10 cellular contexts compared by ENCODE assay signal in genomic region chr3:172317481-172317880, GRCh38.
DNase-seq lines count a peak whose midpoint lies in the region; ATAC-seq and TF ChIP-seq lines count a peak whose summit lies in the region.
"Had no signal": no experiment of that assay in that cellular context is flagged by ENCODE, and none has a peak within 500 bp of the region (broad histone marks: within the 10 kb centered on the region; RNA-seq: fewer than 3 reads in every experiment).

No MANE protein-coding gene starts in this region.

- H3K4me1 ChIP-seq in IMR-90 (ENCODE audit: control insufficient read depth, insufficient read depth, low read length) (peaks cover 37% of the 10 kb centered on the region), mesodermal cell (ENCODE audit: control insufficient read depth, insufficient read depth, low read length, poor library complexity, severe bottlenecking) (peaks cover 74% of the 10 kb centered on the region), subcutaneous abdominal adipose tissue (ENCODE audit: control insufficient read depth in 5 of 5, insufficient read depth in 5 of 5, low read length in 5 of 5) (peaks cover 21 to 56% (median 24%) of the 10 kb centered on the region in 5 donors)

- peak overlapping the region; percentile 78; the same call in 1 of the 2 replicates for H2AK5ac ChIP-seq in IMR-90 (ENCODE audit: low read depth, low read length)

- dilution Hi-C loops in IMR-90 (cut with HindIII; ENCODE audit: low sequenced_read_pairs, unreplicated experiment): no loop called here

- no TSS peak for BruUV-seq in IMR-90 (replicated peaks; lab: Mats Ljungman, UMichigan)

- H3K79me1 ChIP-seq in IMR-90 (ENCODE audit: low read depth in 1 of 2, low read length in 2 of 2): peaks cover 42 to 78% of the 10 kb centered on the region in 2 experiments

- POLR2A ChIA-PET in IMR-90 (lab: Charles Lee; ENCODE audit: unreplicated experiment): interaction anchor here (0.6 kb wide), 1 partner anchor 217 kb away, joined by 3 read pairs; no protein-coding TSS in a partner anchor
- POLR2A ChIA-PET in CD4-positive, alpha-beta T cell (lab: Charles Lee): no interaction called here

- no peak overlapping the region for H3K9ac ChIP-seq in IMR-90 (ENCODE audit: low read depth, low read length)
- peak overlapping the region in 2 of 5 donors; percentile 39 to 99 for H3K9ac ChIP-seq in subcutaneous abdominal adipose tissue (ENCODE audit: low read length in 5 of 5)

- peak overlapping the region; percentile 65 for H3K4me2 ChIP-seq in IMR-90 (ENCODE audit: low read depth, low read length)

- peak overlapping the region; percentile 7; the same call in 2 of the 3 replicates for H2BK15ac ChIP-seq in IMR-90 (ENCODE audit: low read depth, low read length)

- H3K4me3 Mint-ChIP-seq in CD4-positive, alpha-beta T cell: no peak overlapping the region
- H3K4me3 Mint-ChIP-seq: activated CD8-positive, alpha-beta memory T cell treated with anti-CD3 and anti-CD28 coated beads, Interleukin-2, amount 10 ng/mL, durations not matched to agents 7 days and 5 days had no signal

- peak overlapping the region; percentile 89 for H4K5ac ChIP-seq in IMR-90 (ENCODE audit: low read depth, low read length)

- H3K14ac ChIP-seq in IMR-90 (replicated peaks; ENCODE audit: low read depth, low read length): peak overlapping the region; percentile 24

- no peak overlapping the region for H2AFZ ChIP-seq in IMR-90 (replicated peaks; ENCODE audit: low read length, poor library complexity)

- WGBS in IMR-90 (ENCODE audit: extremely low coverage in 2 of 2, insufficient read length in 1 of 2), 2 experiments: 92% methylated on average over 4 of the region's 8 CpGs; no CpG with 5 or more reads in 1 of the 2 experiments
- WGBS in mesodermal cell (ENCODE audit: insufficient coverage in 2 of 2), 2 experiments: 97 to 100% methylated on average over 6 to 7 of the region's 8 CpGs

- H3K4me1 Mint-ChIP-seq in CD4-positive, alpha-beta T cell (ENCODE audit: low read depth): no peaks in the 10 kb centered on the region

- H3K9me3 ChIP-seq in IMR-90 (ENCODE audit: control insufficient read depth, insufficient read depth, low read length) (no peaks in the 10 kb centered on the region), mesodermal cell (ENCODE audit: control insufficient read depth, low read length) (no peaks in the 10 kb centered on the region), subcutaneous abdominal adipose tissue (ENCODE audit: control insufficient read depth in 5 of 5, low read length in 5 of 5) (peaks cover 0 to 2% (median 0%) of the 10 kb centered on the region in 5 donors)
- H3K9me3 ChIP-seq in CD4-positive, alpha-beta T cell (ENCODE audit: control insufficient read depth, low read length): no peaks in the 10 kb centered on the region

- peak overlapping the region; percentile 3 for H3K56ac ChIP-seq in IMR-90 (ENCODE audit: extremely low read depth, insufficient read depth, low read length)

- DNase-seq in IMR-90 (no peak), brain microvascular endothelial cell (no peak), glomerular visceral epithelial cell (ENCODE audit: extremely low spot score) (no peak), NCI-H1048 (lab: John Stamatoyannopoulos, UW) (no peak)
- no peak for DNase-seq in CD4-positive, alpha-beta T cell
- DNase-seq: activated CD8-positive, alpha-beta memory T cell treated with anti-CD3 and anti-CD28 coated beads, Interleukin-2, amount 10 ng/mL, durations not matched to agents 7 days and 5 days; DMS53; NCI-H1092 had no signal

- no peak overlapping the region for H3K27ac Mint-ChIP-seq in CD4-positive, alpha-beta T cell
- H3K27ac Mint-ChIP-seq: activated CD8-positive, alpha-beta memory T cell treated with anti-CD3 and anti-CD28 coated beads, Interleukin-2, amount 10 ng/mL, durations not matched to agents 7 days and 5 days had no signal

- no peaks in the 10 kb centered on the region for H3K9me3 Mint-ChIP-seq in CD4-positive, alpha-beta T cell

- H3K27ac ChIP-seq in IMR-90 (ENCODE audit: insufficient read depth, low read length): peak overlapping the region; percentile 59; the same call in 1 of the 2 replicates
- H3K27ac ChIP-seq in brain microvascular endothelial cell: peak overlapping the region; percentile 89
- peak overlapping the region; percentile 94 for H3K27ac ChIP-seq in mesodermal cell (ENCODE audit: low read depth, low read length, severe bottlenecking)
- peak overlapping the region; percentile 58 for H3K27ac ChIP-seq in subcutaneous abdominal adipose tissue (ENCODE audit: low read depth, low read length)
- H3K27ac ChIP-seq in CD4-positive, alpha-beta T cell (ENCODE audit: low read depth, low read length): no peak overlapping the region

- in situ Hi-C loops in IMR-90 (cut with MboI; ENCODE audit: low sequenced_read_pairs): no loop called here
- in situ Hi-C loops in brain microvascular endothelial cell (cut with HindIII; ENCODE audit: low pct_ligation_motif_present, low sequenced_read_pairs): no loop called here

- no peaks in the 10 kb centered on the region for H3K27me3 Mint-ChIP-seq in CD4-positive, alpha-beta T cell
- H3K27me3 Mint-ChIP-seq: activated CD8-positive, alpha-beta memory T cell treated with anti-CD3 and anti-CD28 coated beads, Interleukin-2, amount 10 ng/mL, durations not matched to agents 7 days and 5 days had no signal

- intact Hi-C loops in IMR-90 (cut with micrococcal nuclease): no loop called here
- intact Hi-C loops in CD4-positive, alpha-beta T cell (cut with DNase I, micrococcal nuclease): no loop called here

- no peak overlapping the region for H3K4me3 ChIP-seq in IMR-90 (ENCODE audit: insufficient read depth, low read depth, low read length)
- no peak overlapping the region for H3K4me3 ChIP-seq in brain microvascular endothelial cell (ENCODE audit: low read depth, low read length)
- H3K4me3 ChIP-seq in mesodermal cell (ENCODE audit: extremely low read depth, insufficient read depth, low read length, poor library complexity, severe bottlenecking): no peak overlapping the region
- H3K4me3 ChIP-seq in subcutaneous abdominal adipose tissue (ENCODE audit: low read depth in 1 of 5, low read length in 5 of 5): no peak overlapping the region

- H2BK5ac ChIP-seq in IMR-90 (ENCODE audit: low read depth, low read length, poor library complexity, severe bottlenecking): peak overlapping the region; percentile 75

- TF ChIP-seq CTCF in IMR-90 (conservative IDR thresholded peaks at IDR 0.05; ENCODE audit: low read depth, low read length) (no peak), brain microvascular endothelial cell (IDR thresholded peaks at IDR 0.05; ENCODE audit: low read depth, low read length, missing control alignments) (no peak)
- TF ChIP-seq CTCF in CD4-positive, alpha-beta T cell (IDR thresholded peaks at IDR 0.05): no peak

- no peak overlapping the region for H2AK9ac ChIP-seq in IMR-90 (replicated peaks; ENCODE audit: low read depth, low read length, poor library complexity)

- peak overlapping the region; percentile 62 for H2BK20ac ChIP-seq in IMR-90 (ENCODE audit: low read depth, low read length)

- peak overlapping the region; percentile 57; the same call in 1 of the 2 replicates for H3K4ac ChIP-seq in IMR-90 (ENCODE audit: low read depth, low read length)

- H3K27me3 ChIP-seq in IMR-90 (ENCODE audit: control insufficient read depth, insufficient read depth, low read length) (no peaks in the 10 kb centered on the region), brain microvascular endothelial cell (replicated peaks) (no peaks in the 10 kb centered on the region), subcutaneous abdominal adipose tissue (ENCODE audit: control insufficient read depth in 5 of 5, insufficient read depth in 4 of 5, low read length in 5 of 5) (peaks cover 0 to 4% (median 0%) of the 10 kb centered on the region in 5 donors)
- no peaks in the 10 kb centered on the region for H3K27me3 ChIP-seq in CD4-positive, alpha-beta T cell (ENCODE audit: control insufficient read depth, insufficient read depth, low read length)

- ATAC-seq in IMR-90 (ENCODE audit: low read depth): no peak
- ATAC-seq in CD4-positive, alpha-beta T cell (ENCODE audit: poor library complexity): no peak

- TF ChIP-seq POLR2A in IMR-90 (IDR thresholded peaks at IDR 0.05; ENCODE audit: low read depth, low read length): no peak

- H2BK120ac ChIP-seq in IMR-90 (ENCODE audit: low read depth, low read length): peak overlapping the region; percentile 53

- no peak for TF ChIP-seq RAD21 in IMR-90 (IDR thresholded peaks at IDR 0.05; ENCODE audit: low read length)

- peaks cover 56% of the 10 kb centered on the region for H3K36me3 Mint-ChIP-seq in CD4-positive, alpha-beta T cell (ENCODE audit: low read depth)

- peak overlapping the region; percentile 34 for H4K91ac ChIP-seq in IMR-90 (ENCODE audit: insufficient read depth, low read depth, low read length)

- H3K36me3 ChIP-seq in IMR-90 (ENCODE audit: control insufficient read depth, insufficient read depth, low read length) (peaks cover 36% of the 10 kb centered on the region), brain microvascular endothelial cell (replicated peaks) (peaks cover 72% of the 10 kb centered on the region), mesodermal cell (ENCODE audit: control insufficient read depth, insufficient read depth, low read length) (peaks cover 77% of the 10 kb centered on the region), subcutaneous abdominal adipose tissue (ENCODE audit: control insufficient read depth in 5 of 5, insufficient read depth in 5 of 5, low read length in 5 of 5) (peaks cover 18 to 54% (median 35%) of the 10 kb centered on the region in 5 donors)

- peak overlapping the region; percentile 91 for H3K18ac ChIP-seq in IMR-90 (ENCODE audit: low read depth, low read length)

- CTCF ChIA-PET in IMR-90 (lab: Yijun Ruan, JAX): interaction anchor here (1.4 kb wide), 1 partner anchor 15 kb away, joined by 3 read pairs; no protein-coding TSS in a partner anchor
- CTCF ChIA-PET in CD4-positive, alpha-beta T cell (lab: Charles Lee): no interaction called here

- H3K23ac ChIP-seq in IMR-90 (ENCODE audit: low read depth, low read length): peak overlapping the region; percentile 26; the same call in 1 of the 2 replicates

- peak overlapping the region in 1 of 2 experiments; percentile 61; a peak in 3 of 4 replicates for H4K8ac ChIP-seq in IMR-90 (ENCODE audit: low read depth in 2 of 2, low read length in 2 of 2)

- H3K9me1 ChIP-seq in IMR-90 (ENCODE audit: insufficient read depth, low read length): peaks cover 39% of the 10 kb centered on the region

- peaks cover 10% of the 10 kb centered on the region; the same call in 1 of the 2 replicates for H4K20me1 ChIP-seq in IMR-90 (ENCODE audit: insufficient read depth, low read length)

TF ChIP-seq in IMR-90, 13 proteins besides CTCF, POLR2A, EP300 and RAD21 (continues in another document):
- TF ChIP-seq MAFK (IDR thresholded peaks at IDR 0.05; ENCODE audit: low read depth, low read length) (no peak), RFX5 (IDR thresholded peaks at IDR 0.05; ENCODE audit: low read depth, low read length) (no peak), CHD1 (IDR thresholded peaks at IDR 0.05; ENCODE audit: low read depth, low read length) (no peak)
